In the genomic region with DNA sequence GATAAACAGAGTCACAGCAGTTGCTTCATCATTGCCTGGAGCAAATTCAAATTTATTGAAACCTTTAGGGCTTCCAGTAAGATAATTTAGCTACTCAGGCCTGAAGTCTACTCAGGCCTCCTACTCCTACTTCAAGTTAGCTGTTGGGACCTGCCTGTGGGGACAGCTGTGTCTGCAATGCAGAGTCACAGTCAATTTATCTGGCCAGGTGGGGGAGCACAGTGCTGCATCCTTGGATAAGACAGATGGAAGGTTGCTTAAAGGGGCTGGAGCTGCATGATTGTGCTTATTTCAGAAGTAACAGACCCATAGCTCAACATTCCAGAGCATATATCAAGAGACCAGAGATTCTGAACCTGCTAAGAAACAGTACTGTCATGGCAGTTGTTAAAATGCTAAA, we compare ENCODE assay signal across 14 cellular contexts.
DNase-seq lines count a peak whose midpoint lies in the region; ATAC-seq and TF ChIP-seq lines count a peak whose summit lies in the region.
"Had no signal": no experiment of that assay in that cellular context is flagged by ENCODE, and none has a peak within 500 bp of the region (broad histone marks: within the 10 kb centered on the region; RNA-seq: fewer than 3 reads in every experiment).

No MANE protein-coding gene starts in this region.

- H3K9ac ChIP-seq in iPS-18a (ENCODE audit: low read length): no peak overlapping the region

- peak; percentile 38 to 52 for ATAC-seq in right cardiac atrium
- ATAC-seq: PC-3 had no signal

- H3K36me3 ChIP-seq in right atrium auricular region (no peaks in the 10 kb centered on the region), iPS-18a (ENCODE audit: control insufficient read depth, low read depth, low read length) (no peaks in the 10 kb centered on the region)
- H3K36me3 ChIP-seq in effector memory CD4-positive, alpha-beta T cell (ENCODE audit: control insufficient read depth, insufficient read depth, low read length): no peaks in the 10 kb centered on the region
- H3K36me3 ChIP-seq: SJSA1 had no signal

- H3K4me3 ChIP-seq in right cardiac atrium (ENCODE audit: low read length): no peak overlapping the region
- no peak overlapping the region for H3K4me3 ChIP-seq in right atrium auricular region
- H3K4me3 ChIP-seq in iPS-18a (ENCODE audit: low read length): no peak overlapping the region
- H3K4me3 ChIP-seq in effector memory CD4-positive, alpha-beta T cell (ENCODE audit: insufficient read depth, low read depth, low read length, poor library complexity, severe bottlenecking): no peak overlapping the region
- H3K4me3 ChIP-seq: SJSA1 had no signal

- H3K27me3 ChIP-seq in right cardiac atrium (ENCODE audit: control insufficient read depth, insufficient read depth) (no peaks in the 10 kb centered on the region), right atrium auricular region (no peaks in the 10 kb centered on the region), iPS-18a (ENCODE audit: control insufficient read depth, insufficient read depth, low read length) (no peaks in the 10 kb centered on the region)
- no peaks in the 10 kb centered on the region for H3K27me3 ChIP-seq in effector memory CD4-positive, alpha-beta T cell (replicated peaks; ENCODE audit: control insufficient read depth, insufficient read depth, low read length, poor library complexity, severe bottlenecking)
- H3K27me3 ChIP-seq: SJSA1 had no signal

- intact Hi-C loops in right cardiac atrium (cut with DNase I): no loop called here

- H3K4me1 ChIP-seq in right cardiac atrium (ENCODE audit: control insufficient read depth, insufficient read depth, low read length) (no peaks in the 10 kb centered on the region), right atrium auricular region (peaks cover 0 to 10% of the 10 kb centered on the region in 2 donors), iPS-18a (ENCODE audit: control insufficient read depth, low read depth, low read length) (peaks cover 29% of the 10 kb centered on the region)
- no peaks in the 10 kb centered on the region for H3K4me1 ChIP-seq in effector memory CD4-positive, alpha-beta T cell (ENCODE audit: control insufficient read depth, insufficient read depth, low read length, poor library complexity, severe bottlenecking)
- H3K4me1 ChIP-seq: Caco-2, SJSA1 had no signal

- no peak for TF ChIP-seq CTCF in right atrium auricular region (IDR thresholded peaks at IDR 0.05)

- H3K9me3 ChIP-seq in right cardiac atrium (ENCODE audit: control insufficient read depth, low read length) (no peaks in the 10 kb centered on the region), right atrium auricular region (no peaks in the 10 kb centered on the region), iPS-18a (ENCODE audit: control insufficient read depth, low read depth, low read length) (no peaks in the 10 kb centered on the region)
- no peaks in the 10 kb centered on the region for H3K9me3 ChIP-seq in effector memory CD4-positive, alpha-beta T cell (ENCODE audit: control insufficient read depth, low read length)
- H3K9me3 ChIP-seq: Caco-2, SJSA1 had no signal

- H3K27ac ChIP-seq in right cardiac atrium (ENCODE audit: low read length) (no peak overlapping the region), right atrium auricular region (no peak overlapping the region), iPS-18a (ENCODE audit: low read length) (peak overlapping the region; percentile 22)
- no peak overlapping the region for H3K27ac ChIP-seq in effector memory CD4-positive, alpha-beta T cell (ENCODE audit: insufficient read depth, low read length, poor library complexity, severe bottlenecking)
- H3K27ac ChIP-seq: SJSA1 had no signal

- peak in 1 of 3 donors; percentile 36 for DNase-seq in right cardiac atrium
- no peak for DNase-seq in right atrium auricular region (ENCODE audit: low spot score)
- DNase-seq in OCI-M1 (lab: John Stamatoyannopoulos, UW): peak; percentile 37
- no peak for DNase-seq in effector memory CD4-positive, alpha-beta T cell
- no peak for DNase-seq in NCI-H2029 treated with DMSO at 0.1 percent for 48 hours (lab: John Stamatoyannopoulos, UW)
- DNase-seq in iPS-NIHi11 (ENCODE audit: low spot score): no peak
- DNase-seq: AML-193, Caco-2, KG1, NCI-H1105 treated with DMSO at 0.1 percent for 48 hours, NCI-H2029, PC-3 had no signal
